In genomic region chrX:74922922-74923321, GRCh38 we compare ENCODE assay signal across 1 cellular context.
TF ChIP-seq lines count a peak whose summit lies in the region.

No MANE protein-coding gene starts in this region.

TF ChIP-seq in GM12878, 131 proteins besides CTCF, POLR2A, EP300 and RAD21 (continued from another document):
- no peak for TF ChIP-seq E2F4 (IDR thresholded peaks at IDR 0.05; ENCODE audit: low read depth, low read length)
- no peak for TF ChIP-seq JUND (IDR thresholded peaks at IDR 0.05; ENCODE audit: low read depth, low read length)
